6 cellular contexts compared by ENCODE assay signal in the genomic region with DNA sequence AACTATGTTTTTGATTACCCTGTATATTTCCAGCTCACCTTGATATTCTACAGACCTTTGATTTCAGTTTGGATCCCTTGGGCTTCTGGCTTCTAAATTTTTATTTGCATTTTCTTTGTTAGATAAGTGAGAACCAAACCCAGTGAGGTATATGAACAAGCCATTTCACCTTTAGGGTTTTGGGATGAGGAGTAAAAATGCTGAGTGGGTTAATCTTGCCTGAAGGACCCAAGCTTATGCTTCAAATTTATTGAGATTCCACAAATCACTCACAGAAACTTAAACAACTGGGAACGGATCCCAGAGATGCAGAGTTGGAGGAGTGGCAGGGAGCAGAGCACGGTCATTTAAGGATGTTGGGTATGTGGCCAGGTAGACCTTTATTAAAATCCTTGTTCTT.
"Had no signal": no experiment of that assay in that cellular context is flagged by ENCODE, and none has a peak within 500 bp of the region (broad histone marks: within the 10 kb centered on the region; RNA-seq: fewer than 3 reads in every experiment).

No MANE protein-coding gene starts in this region.

- H3K27ac ChIP-seq: HL-60, KMS-11 had no signal

- H3K4me2 ChIP-seq: KMS-11 had no signal

- H3K4me3 ChIP-seq: K562 had no signal

- FAIRE-seq: HTR-8/SVneo, K562 had no signal

- ATAC-seq: K562 had no signal

- H3K9ac ChIP-seq: KMS-11 had no signal

- DNase-seq: KBM-7, KG1 had no signal
